In the genomic region with DNA sequence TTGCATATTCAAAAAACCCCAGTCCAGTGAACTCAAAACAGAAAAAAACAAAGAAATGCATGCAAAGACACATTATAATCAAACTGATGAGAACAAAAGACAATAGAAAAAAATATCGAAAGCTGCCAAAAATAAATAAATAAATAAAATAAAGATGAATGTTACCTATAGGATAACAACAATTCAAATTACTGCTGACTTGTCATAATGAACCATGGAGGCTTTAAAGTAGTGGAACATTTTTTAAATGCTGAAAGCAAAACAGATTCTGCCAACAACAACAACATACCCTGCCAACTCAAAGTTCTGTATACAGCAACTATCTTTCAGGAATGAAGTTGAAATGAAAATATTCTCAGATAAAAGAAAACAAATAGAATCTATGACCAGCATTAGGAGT, we compare ENCODE assay signal across 11 cellular contexts.
"Had no signal": no experiment of that assay in that cellular context is flagged by ENCODE, and none has a peak within 500 bp of the region (broad histone marks: within the 10 kb centered on the region; RNA-seq: fewer than 3 reads in every experiment).

No MANE protein-coding gene starts in this region.

- H3K4me1 ChIP-seq: HAP-1 had no signal

- ATAC-seq: GM23338, HCT116 had no signal

- H3K9me3 ChIP-seq: HAP-1 had no signal

- H3K27ac ChIP-seq: GM23248 had no signal

- DNase-seq: GM23248, GOT3, H7, H9, HCEC 1CT, HFFc6 had no signal

- H3K4me2 ChIP-seq: GM23338 had no signal

- H3K36me3 ChIP-seq: HAP-1 had no signal

- H3K9ac ChIP-seq: GM23248 had no signal

- H2AFZ ChIP-seq: GM23248, GM23338 had no signal

- H3K4me3 ChIP-seq: GM23248, GM23338, HAP-1 had no signal

- FAIRE-seq: H1, H54 had no signal
